In genomic region chr6:107599043-107599442, GRCh38 we compare ENCODE assay signal across 25 cellular contexts.
"Had no signal": no experiment of that assay in that cellular context is flagged by ENCODE, and none has a peak within 500 bp of the region (broad histone marks: within the 10 kb centered on the region; RNA-seq: fewer than 3 reads in every experiment).

No MANE protein-coding gene starts in this region.

- H3K9me2 ChIP-seq: SK-N-SH had no signal

- H3K27ac ChIP-seq: RWPE1 had no signal

- H3K4me2 ChIP-seq: SK-N-SH had no signal

- ATAC-seq: HepG2, Panc1, PC-3, T-cell had no signal

- H3K9ac ChIP-seq: SK-N-SH had no signal

- DNase-seq: IMR-90; Karpas-422; KG1; MM.1S; NCI-H1092; NCI-H1105 treated with DMSO at 0.1 percent for 48 hours; NCI-H1417 treated with DMSO at 0.1 percent for 48 hours; NCI-H146; NCI-H1694 treated with DMSO at 0.1 percent for 48 hours; NCI-H1930; NCI-H2081; NCI-H2107; NCI-H2227 treated with DMSO at 0.1 percent for 48 hours; NCI-H524; NCI-H526 treated with DMSO at 0.1 percent for 48 hours; NCI-H748 treated with DMSO at 0.1 percent for 48 hours; NK-92 treated with Interleukin-12 subunit alpha and Interleukin-12 subunit beta, amount 100 ng/mL, for 24 hours; PC-3; SHP77; SK-N-SH; SW 1271; T-cell had no signal

- FAIRE-seq: HepG2 had no signal

- H3K9me3 ChIP-seq: SK-N-SH had no signal
